ENCODE assay signal across 15 cellular contexts in the genomic region with DNA sequence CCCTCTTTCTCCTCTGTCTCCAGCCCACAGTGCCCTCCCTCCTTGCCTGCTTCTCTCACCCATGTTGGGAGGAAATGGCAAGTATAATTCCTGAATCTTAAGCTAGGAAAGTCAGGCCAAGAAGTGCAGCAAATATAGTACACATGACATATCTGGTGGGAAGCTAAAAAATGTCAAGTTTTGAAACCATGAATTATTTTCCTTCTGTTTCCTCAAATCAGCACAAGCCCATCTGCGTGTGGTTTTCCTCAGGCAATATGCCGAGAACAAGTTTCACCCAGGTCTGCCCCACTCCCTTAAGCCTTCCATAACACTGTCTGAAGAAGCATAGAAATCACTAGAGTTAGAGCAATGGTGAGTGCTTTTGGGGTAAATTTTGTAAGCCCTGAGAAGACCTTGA.
"Had no signal": no experiment of that assay in that cellular context is flagged by ENCODE, and none has a peak within 500 bp of the region (broad histone marks: within the 10 kb centered on the region; RNA-seq: fewer than 3 reads in every experiment).

No MANE protein-coding gene starts in this region.

- H3K27ac ChIP-seq: gastroesophageal sphincter, hepatocyte, psoas muscle, right lobe of liver, testis had no signal

- ATAC-seq: activated CD8-positive, alpha-beta T cell treated with anti-CD3 and anti-CD28 coated beads, Interleukin-2, amount 10 ng/mL, durations not matched to agents 7 days and 5 days; gastroesophageal sphincter; left ventricle myocardium superior; natural killer cell treated with Interleukin-12 subunit alpha and Interleukin-12 subunit beta and Interleukin-15 and Interleukin-18, amount 100 ng/mL, for 72 hours; psoas muscle; right lobe of liver; stimulated activated naive CD8-positive, alpha-beta T cell treated with anti-CD3 and anti-CD28 coated beads, Interleukin-15, Interleukin-2, amounts not matched to agents 100 U/mL and 50 U/mL, for 24 hours had no signal

- H3K4me3 ChIP-seq: gastroesophageal sphincter, hepatocyte, psoas muscle, right lobe of liver, testis had no signal

- DNase-seq: activated CD4-positive, alpha-beta T cell treated with anti-CD3 and anti-CD28 coated beads for 48 hours; activated CD8-positive, alpha-beta memory T cell treated with anti-CD3 and anti-CD28 coated beads, Interleukin-2, amount 50 U/mL, for 48 hours; activated CD8-positive, alpha-beta T cell treated with anti-CD3 and anti-CD28 coated beads, Interleukin-2, amount 10 ng/mL, durations not matched to agents 7 days and 5 days; dermis blood vessel endothelial cell; left ventricle myocardium superior; mesenchymal stem cell; psoas muscle; right lobe of liver; stimulated activated CD4-positive, alpha-beta T cell treated with anti-CD3 and anti-CD28 coated beads, Interleukin-12 subunit alpha, Interleukin-12 subunit beta, amount 100 ng/mL, for 4 hours; stimulated activated naive CD8-positive, alpha-beta T cell treated with anti-CD3 and anti-CD28 coated beads, Interleukin-15, Interleukin-2, amounts not matched to agents 100 U/mL and 50 U/mL, for 24 hours; T1000; testis had no signal

- H3K4me1 ChIP-seq: gastroesophageal sphincter, psoas muscle, right lobe of liver, testis had no signal

- H3K36me3 ChIP-seq: gastroesophageal sphincter, right lobe of liver had no signal

- H3K27me3 ChIP-seq: gastroesophageal sphincter, hepatocyte, right lobe of liver, testis had no signal

- H3K9me3 ChIP-seq: gastroesophageal sphincter, psoas muscle, right lobe of liver, testis had no signal
